26 cellular contexts compared by ENCODE assay signal in the genomic region with DNA sequence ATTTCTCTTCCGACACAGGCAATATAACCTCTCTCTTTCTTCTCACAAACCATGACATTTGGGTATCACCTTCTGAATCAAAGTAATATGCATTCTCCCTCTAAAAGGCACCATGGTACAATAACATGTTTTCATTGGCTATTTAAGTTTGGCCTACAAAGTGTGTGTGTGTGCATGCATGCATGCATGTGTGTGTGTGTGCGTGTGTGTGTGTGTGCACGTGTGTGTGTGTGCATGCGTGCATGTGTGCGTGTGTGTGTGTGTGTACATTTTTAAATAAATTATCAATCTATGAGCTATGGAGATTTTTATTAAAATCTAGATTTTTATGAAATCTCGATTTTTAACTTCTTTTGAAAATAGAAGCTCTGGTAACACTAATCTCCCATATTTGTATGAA.
A peak's percentile ranks its signal among the peaks of the same experiment; 100 is the strongest.
DNase-seq lines count a peak whose midpoint lies in the region; ATAC-seq, FAIRE-seq and TF ChIP-seq lines count a peak whose summit lies in the region.
"Had no signal": no experiment of that assay in that cellular context is flagged by ENCODE, and none has a peak within 500 bp of the region (broad histone marks: within the 10 kb centered on the region; RNA-seq: fewer than 3 reads in every experiment).

No MANE protein-coding gene starts in this region.

- H2AFZ ChIP-seq in OCI-LY1 (ENCODE audit: low read length) (0 out of 2 replicates have a peak overlapping the region, but pooled peaks have one; percentile 44), K562 (ENCODE audit: low read depth, low read length) (0 out of 2 replicates have a peak overlapping the region, but pooled peaks have one; percentile 58), osteoblast (ENCODE audit: low read length) (no peak overlapping the region)

- no peak for TF ChIP-seq EP300 in K562 (IDR thresholded peaks at IDR 0.05; ENCODE audit: low read length)

- no peak for TF ChIP-seq RAD21 in K562 (CRISPR knock-in tag; conservative IDR thresholded peaks at IDR 0.05 in 1 of 2, IDR thresholded peaks at IDR 0.05 in 1 of 2)

- H3K27ac ChIP-seq in HEK293 (ENCODE audit: extremely low read depth, low read depth, low read length), result no peak overlapping the region
- no peak overlapping the region for H3K27ac ChIP-seq in OCI-LY1 (ENCODE audit: low read depth, low read length, poor library complexity, severe bottlenecking)
- H3K27ac ChIP-seq in K562 (ENCODE audit: extremely low read depth, low read depth, low read length), result no peak overlapping the region
- H3K27ac ChIP-seq in osteoblast (ENCODE audit: low read depth, low read length), result no peak overlapping the region
- H3K27ac ChIP-seq: BLaER1 had no signal

- no TSS peak for BruUV-seq in K562 (replicated peaks; lab: Mats Ljungman, UMichigan)

- no peaks in the 10 kb centered on the region for H3F3A ChIP-seq in OCI-LY1 (ENCODE audit: insufficient read depth, low read length)

- POLR2A ChIA-PET in HEK293 (lab: Yijun Ruan, JAX) (no interaction called here), K562 (lab: Yijun Ruan, JAX) (no interaction called here)

- DNase-seq in K562 (ENCODE audit: extremely low read depth in 1 of 4, low spot score in 3 of 4) (no peak), osteoblast (ENCODE audit: insufficient read length, low spot score, missing footprints) (no peak)
- DNase-seq: 8988T; ACHN; BE2C; C1 segment of cervical spinal cord; CD4-positive, alpha-beta memory T cell; CD4-positive, CD25-positive, alpha-beta regulatory T cell; CD8-positive, alpha-beta memory T cell; COR-L47; DMS 273 treated with DMSO at 0.1 percent for 48 hours; DMS153; DMS53; DMS79; DND-41; EL; GDM1 had no signal

- CTCF ChIA-PET in HEK293 (lab: Yijun Ruan, JAX), result interaction anchor here (0.6 kb wide), 1 partner anchor 60 kb away, joined by 4 read pairs; no protein-coding TSS in a partner anchor
- CTCF ChIA-PET in K562 (lab: Yijun Ruan, JAX; ENCODE audit: low intra/inter-chr PET ratio), result no interaction called here

- H3K4me1 ChIP-seq in HEK293 (ENCODE audit: control insufficient read depth, insufficient read depth, low read length) (no peaks in the 10 kb centered on the region), OCI-LY1 (ENCODE audit: insufficient read depth, low read length, severe bottlenecking) (peaks cover 6% of the 10 kb centered on the region), K562 (replicated peaks in 1 of 2; ENCODE audit: control insufficient read depth in 2 of 2, insufficient read depth in 2 of 2, low read length in 2 of 2) (no peaks in the 10 kb centered on the region), osteoblast (ENCODE audit: insufficient read depth, low read length) (no peaks in the 10 kb centered on the region)
- H3K4me1 ChIP-seq: BE2C, BLaER1 had no signal

- no peak for ATAC-seq in K562
- no peak for ATAC-seq in esophagus mucosa
- no peak for ATAC-seq in HG03439 (IDR thresholded peaks at IDR 0.05; ENCODE audit: unreplicated experiment)
- ATAC-seq: GM12878 had no signal

- in situ Hi-C loops in K562 (cut with MboI), result no loop called here

- 65% methylated on average over 6 of the region's 6 CpGs for WGBS in K562 (ENCODE audit: insufficient coverage, low coverage, missing lambda C conversion rate)

- H3K27me3 ChIP-seq in OCI-LY1 (ENCODE audit: insufficient read depth, low read length), result no peaks in the 10 kb centered on the region
- no peaks in the 10 kb centered on the region for H3K27me3 ChIP-seq in K562 (ENCODE audit: control insufficient read depth in 2 of 2, insufficient read depth in 2 of 2, low read length in 2 of 2)
- H3K27me3 ChIP-seq in osteoblast (ENCODE audit: insufficient read depth, low read length), result no peaks in the 10 kb centered on the region
- H3K27me3 ChIP-seq: BE2C, BLaER1 had no signal

- H3K36me3 ChIP-seq in HEK293 (ENCODE audit: control insufficient read depth in 2 of 2, insufficient read depth in 1 of 2, low read length in 2 of 2), result no peaks in the 10 kb centered on the region
- H3K36me3 ChIP-seq in OCI-LY1 (ENCODE audit: insufficient read depth, low read length), result no peaks in the 10 kb centered on the region
- no peaks in the 10 kb centered on the region for H3K36me3 ChIP-seq in K562 (ENCODE audit: control insufficient read depth, insufficient read depth, low read length)
- H3K36me3 ChIP-seq in osteoblast (ENCODE audit: insufficient read depth, low read length), result no peaks in the 10 kb centered on the region
- H3K36me3 ChIP-seq: BE2C, BLaER1 had no signal

- FAIRE-seq in K562 (lab: Jason Lieb, UNC), result no peak
- FAIRE-seq: A204.1, GM12878, GM12892, GM18507 had no signal

- no peaks in the 10 kb centered on the region for H3K9me1 ChIP-seq in K562 (ENCODE audit: control insufficient read depth, insufficient read depth, low read length)

- H3K4me3 ChIP-seq in HEK293 (ENCODE audit: low read depth, low read length) (no peak overlapping the region), OCI-LY1 (ENCODE audit: low read depth, low read length, poor library complexity, severe bottlenecking) (no peak overlapping the region), K562 (no peak overlapping the region), osteoblast (ENCODE audit: insufficient read depth, low read length) (no peak overlapping the region)
- H3K4me3 ChIP-seq: BLaER1, GM12878 had no signal

- H3K9me2 ChIP-seq in OCI-LY1 (ENCODE audit: low read depth, low read length), result no peaks in the 10 kb centered on the region

- intact Hi-C loops in K562 (cut with micrococcal nuclease), result no loop called here

- TF ChIP-seq POLR2A in K562 (conservative IDR thresholded peaks at IDR 0.05), result no peak

- no peaks in the 10 kb centered on the region for H4K20me1 ChIP-seq in OCI-LY1 (ENCODE audit: insufficient read depth, low read length)
- no peaks in the 10 kb centered on the region for H4K20me1 ChIP-seq in K562 (replicated peaks; ENCODE audit: control insufficient read depth, insufficient read depth, low read length)
- no peaks in the 10 kb centered on the region for H4K20me1 ChIP-seq in osteoblast (ENCODE audit: insufficient read depth, low read length)
- H4K20me1 ChIP-seq: BLaER1 had no signal

- H3K79me2 ChIP-seq in OCI-LY1 (ENCODE audit: insufficient read depth, low read length) (no peaks in the 10 kb centered on the region), K562 (ENCODE audit: control insufficient read depth, insufficient read depth, low read length) (no peaks in the 10 kb centered on the region), osteoblast (ENCODE audit: insufficient read depth, low read length) (no peaks in the 10 kb centered on the region)

- H3K9me3 ChIP-seq in HEK293 (ENCODE audit: control insufficient read depth, insufficient read depth, low read depth, low read length) (no peaks in the 10 kb centered on the region), OCI-LY1 (ENCODE audit: low read length) (no peaks in the 10 kb centered on the region), K562 (replicated peaks; ENCODE audit: control insufficient read depth, insufficient read depth, low read depth, low read length) (no peaks in the 10 kb centered on the region), osteoblast (ENCODE audit: low read depth, low read length) (no peaks in the 10 kb centered on the region)
- H3K9me3 ChIP-seq: BE2C, BLaER1 had no signal

- H3K4me2 ChIP-seq in OCI-LY1 (ENCODE audit: low read length) (no peak overlapping the region), K562 (ENCODE audit: insufficient read depth, low read length) (no peak overlapping the region), osteoblast (ENCODE audit: insufficient read depth, low read length) (no peak overlapping the region)
- H3K4me2 ChIP-seq: BLaER1 had no signal

- no peak for TF ChIP-seq CTCF in HEK293 (tag by site-specific recombination; IDR thresholded peaks at IDR 0.05)
- no peak for TF ChIP-seq CTCF in OCI-LY1 (IDR thresholded peaks at IDR 0.05; ENCODE audit: low read length)
- no peak for TF ChIP-seq CTCF in K562 (IDR thresholded peaks at IDR 0.05 in 2 of 3, conservative IDR thresholded peaks at IDR 0.05 in 1 of 3; ENCODE audit: insufficient read depth in 2 of 3, low read depth in 1 of 3, low read length in 3 of 3)
- TF ChIP-seq CTCF in osteoblast (IDR thresholded peaks at IDR 0.05; ENCODE audit: extremely low read depth, low read depth, low read length), result no peak

- no peak overlapping the region for H3K9ac ChIP-seq in OCI-LY1 (ENCODE audit: low read length)
- no peak overlapping the region for H3K9ac ChIP-seq in K562 (ENCODE audit: insufficient read depth in 1 of 2, low read depth in 2 of 2, low read length in 2 of 2)
- H3K9ac ChIP-seq: BLaER1 had no signal

TF ChIP-seq in HEK293, 187 proteins besides CTCF, POLR2A, EP300 and RAD21 (continues in another document):
- TF ChIP-seq, protein P1, sequence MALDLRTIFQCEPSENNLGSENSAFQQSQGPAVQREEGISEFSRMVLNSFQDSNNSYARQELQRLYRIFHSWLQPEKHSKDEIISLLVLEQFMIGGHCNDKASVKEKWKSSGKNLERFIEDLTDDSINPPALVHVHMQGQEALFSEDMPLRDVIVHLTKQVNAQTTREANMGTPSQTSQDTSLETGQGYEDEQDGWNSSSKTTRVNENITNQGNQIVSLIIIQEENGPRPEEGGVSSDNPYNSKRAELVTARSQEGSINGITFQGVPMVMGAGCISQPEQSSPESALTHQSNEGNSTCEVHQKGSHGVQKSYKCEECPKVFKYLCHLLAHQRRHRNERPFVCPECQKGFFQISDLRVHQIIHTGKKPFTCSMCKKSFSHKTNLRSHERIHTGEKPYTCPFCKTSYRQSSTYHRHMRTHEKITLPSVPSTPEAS (tag by site-specific recombination; IDR thresholded peaks at IDR 0.05), result peak; percentile 59; the same call in 1 of the 2 replicates

TF ChIP-seq in K562, 482 proteins besides CTCF, POLR2A, EP300 and RAD21 (continues in another document):
- TF ChIP-seq ZNF3 (CRISPR knock-in tag; IDR thresholded peaks at IDR 0.05) (no peak), ZNF586 (CRISPR knock-in tag; conservative IDR thresholded peaks at IDR 0.05) (no peak), CC2D1A (IDR thresholded peaks at IDR 0.05) (no peak), HSF4 (CRISPR knock-in tag; IDR thresholded peaks at IDR 0.05; ENCODE audit: borderline replicate concordance) (no peak), ZNF79 (CRISPR knock-in tag; IDR thresholded peaks at IDR 0.05; ENCODE audit: low read depth) (no peak), WHSC1 (IDR thresholded peaks at IDR 0.05; ENCODE audit: low read length) (no peak), DMBX1 (CRISPR knock-in tag; IDR thresholded peaks at IDR 0.05; ENCODE audit: borderline replicate concordance) (no peak), ZNF282 (CRISPR knock-in tag; IDR thresholded peaks at IDR 0.05) (no peak)
- TF ChIP-seq, protein P2, sequence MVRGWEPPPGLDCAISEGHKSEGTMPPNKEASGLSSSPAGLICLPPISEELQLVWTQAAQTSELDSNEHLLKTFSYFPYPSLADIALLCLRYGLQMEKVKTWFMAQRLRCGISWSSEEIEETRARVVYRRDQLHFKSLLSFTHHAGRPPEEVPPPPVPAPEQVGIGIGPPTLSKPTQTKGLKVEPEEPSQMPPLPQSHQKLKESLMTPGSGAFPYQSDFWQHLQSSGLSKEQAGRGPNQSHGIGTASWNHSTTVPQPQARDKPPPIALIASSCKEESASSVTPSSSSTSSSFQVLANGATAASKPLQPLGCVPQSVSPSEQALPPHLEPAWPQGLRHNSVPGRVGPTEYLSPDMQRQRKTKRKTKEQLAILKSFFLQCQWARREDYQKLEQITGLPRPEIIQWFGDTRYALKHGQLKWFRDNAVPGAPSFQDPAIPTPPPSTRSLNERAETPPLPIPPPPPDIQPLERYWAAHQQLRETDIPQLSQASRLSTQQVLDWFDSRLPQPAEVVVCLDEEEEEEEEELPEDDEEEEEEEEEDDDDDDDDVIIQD (CRISPR knock-in tag; IDR thresholded peaks at IDR 0.05), result no peak
